24 cellular contexts compared by ENCODE assay signal in the genomic region with DNA sequence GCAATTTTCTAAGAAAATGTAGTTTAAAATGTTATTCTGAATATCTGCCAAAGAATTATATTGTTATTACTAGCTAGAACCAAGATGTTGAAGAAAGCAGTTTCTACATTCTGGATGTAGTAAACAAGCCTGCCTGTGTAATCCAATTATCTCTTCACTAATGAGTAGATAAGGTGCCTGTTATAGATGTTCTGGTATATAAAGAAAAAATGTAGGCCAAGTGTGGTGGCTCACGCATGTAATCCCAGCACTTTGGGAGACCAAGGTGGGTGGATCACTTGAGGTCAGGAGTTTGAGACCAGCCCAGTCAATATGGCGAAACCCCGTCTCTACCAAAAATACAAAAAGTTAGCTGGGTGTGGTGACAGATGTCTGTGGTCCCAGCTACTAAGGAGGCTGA.
"Had no signal": no experiment of that assay in that cellular context is flagged by ENCODE, and none has a peak within 500 bp of the region (broad histone marks: within the 10 kb centered on the region; RNA-seq: fewer than 3 reads in every experiment).

No MANE protein-coding gene starts in this region.

- H3K9ac ChIP-seq: neural progenitor cell, parathyroid adenoma had no signal

- DNase-seq: dorsolateral prefrontal cortex; effector CD4-positive, alpha-beta T cell; foreskin fibroblast; gastrocnemius medialis; head of caudate nucleus; kidney; stimulated activated CD4-positive, alpha-beta T cell treated with anti-CD3 and anti-CD28 coated beads, Interleukin-12 subunit alpha, Interleukin-12 subunit beta, amount 100 ng/mL, for 4 hours; stimulated activated CD4-positive, alpha-beta T cell treated with anti-CD3 and anti-CD28 coated beads, Interleukin-1b, Interleukin-23, amount 100 ng/mL, for 48 hours; stimulated activated CD4-positive, alpha-beta T cell treated with anti-CD3 and anti-CD28 coated beads, Interleukin-4, amount 100 ng/mL, for 1 hour; stimulated activated CD8-positive, alpha-beta memory T cell treated with anti-CD3 and anti-CD28 coated beads, Interleukin-4, amount 100 ng/mL, for 48 hours; stimulated activated naive CD4-positive, alpha-beta T cell; stimulated activated naive CD8-positive, alpha-beta T cell treated with anti-CD3 and anti-CD28 coated beads, Interleukin-15, amount 100 ng/mL, for 72 hours; transverse colon; upper lobe of right lung; uterus had no signal

- H3K4me3 ChIP-seq: dorsolateral prefrontal cortex, gastrocnemius medialis, lung, neural progenitor cell, smooth muscle cell, suprapubic skin, transverse colon, upper lobe of right lung, uterus had no signal

- H3K4me2 ChIP-seq: neural progenitor cell, smooth muscle cell had no signal

- H2AFZ ChIP-seq: neural progenitor cell, parathyroid adenoma had no signal

- H3K27ac ChIP-seq: dorsolateral prefrontal cortex, epithelial cell of prostate, gastrocnemius medialis, neural progenitor cell, parathyroid adenoma, suprapubic skin, transverse colon, upper lobe of right lung, uterus had no signal

- ATAC-seq: esophagus mucosa; gastrocnemius medialis; left lobe of liver; sciatic nerve; stimulated activated naive CD8-positive, alpha-beta T cell treated with anti-CD3 and anti-CD28 coated beads, Interleukin-15, amount 100 ng/mL, for 72 hours; upper lobe of right lung had no signal

- H3K79me2 ChIP-seq: parathyroid adenoma had no signal

- H3K9me3 ChIP-seq: gastrocnemius medialis, suprapubic skin, transverse colon, upper lobe of right lung, uterus had no signal

- H3K27me3 ChIP-seq: dorsolateral prefrontal cortex, gastrocnemius medialis, neural progenitor cell, suprapubic skin, transverse colon, upper lobe of right lung, uterus had no signal

- H3K4me1 ChIP-seq: gastrocnemius medialis, neural progenitor cell, parathyroid adenoma, suprapubic skin, transverse colon, upper lobe of right lung, uterus had no signal

- FAIRE-seq: kidney had no signal
